13 cellular contexts compared by ENCODE assay signal in the genomic region with DNA sequence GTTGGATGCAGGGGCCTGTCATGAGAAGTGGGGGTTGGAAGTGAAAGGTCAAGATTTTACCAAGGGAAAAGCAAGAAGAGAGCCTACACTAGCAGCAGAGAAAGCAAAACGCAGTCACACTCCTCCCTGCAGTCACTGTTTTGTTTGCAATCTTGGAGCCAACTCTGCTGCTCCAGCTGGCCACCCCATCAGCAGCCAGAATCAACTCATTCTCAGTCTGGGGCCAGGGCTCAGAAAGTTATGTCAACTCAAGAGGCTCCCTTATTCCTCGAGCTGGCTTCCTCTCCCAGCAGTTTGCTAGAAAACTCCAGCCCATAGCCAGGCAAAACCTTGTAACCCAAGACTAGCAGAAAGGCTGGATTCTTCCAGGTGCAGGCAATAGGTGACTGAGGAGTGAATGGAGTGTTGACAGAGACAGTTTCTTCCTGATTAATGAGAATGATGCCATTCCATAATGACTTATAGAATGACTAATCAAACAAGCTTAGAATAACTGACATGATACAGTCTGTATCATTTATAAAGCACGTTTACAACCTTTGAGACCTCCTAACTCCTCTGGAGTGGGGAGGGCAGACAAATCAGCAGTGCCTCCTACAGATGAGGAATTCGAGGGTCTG. TPM values are rescaled to one million over a fixed set of nuclear protein-coding genes. Genes with fewer than 3 reads are reported as not detected.
DNase-seq lines count a peak whose midpoint lies in the region; ATAC-seq and TF ChIP-seq lines count a peak whose summit lies in the region.
"Had no signal": no experiment of that assay in that cellular context is flagged by ENCODE, and none has a peak within 500 bp of the region (broad histone marks: within the 10 kb centered on the region; RNA-seq: fewer than 3 reads in every experiment).

No MANE protein-coding gene starts in this region.

- intact Hi-C loops in body of pancreas (cut with DNase I): loop anchor here (5.0 to 10.0 kb wide), 2 partner anchors 189 to 317 kb away; no protein-coding TSS in a partner anchor
- intact Hi-C loops in right cardiac atrium (cut with DNase I): loop anchor here (2.0 to 10.0 kb wide), 4 partner anchors 57 to 317 kb away; partner anchors contain the start of gene P4HA3 (in 1 of the 4)
- intact Hi-C loops in stomach (cut with DNase I; ENCODE audit: low total_unique reads): loop anchor here (5.0 kb wide), 1 partner anchor 189 kb away; no protein-coding TSS in a partner anchor

- H3K36me3 ChIP-seq in body of pancreas (replicated peaks in 1 of 2; ENCODE audit: insufficient read depth in 1 of 2, low read depth in 2 of 2) (peaks cover 0 to 5% of the 10 kb centered on the region in 2 donors), stomach (peaks cover 13 to 24% (median 23%) of the 10 kb centered on the region in 4 donors)

- ATAC-seq in body of pancreas (peak; percentile 47), right cardiac atrium (peak; percentile 80 to 89), GM21367 (IDR thresholded peaks at IDR 0.05; ENCODE audit: unreplicated experiment) (no peak), GM21619 (IDR thresholded peaks at IDR 0.05; ENCODE audit: unreplicated experiment) (no peak)

- H3K27ac ChIP-seq in body of pancreas: no peak overlapping the region
- no peak overlapping the region for H3K27ac ChIP-seq in right cardiac atrium (ENCODE audit: low read length)
- no peak overlapping the region for H3K27ac ChIP-seq in stomach
- H3K27ac ChIP-seq: dorsolateral prefrontal cortex, parathyroid adenoma had no signal

- TF ChIP-seq CTCF in body of pancreas (IDR thresholded peaks at IDR 0.05): no peak
- TF ChIP-seq CTCF in stomach (IDR thresholded peaks at IDR 0.05): no peak

- H3K4me1 ChIP-seq in body of pancreas: no peaks in the 10 kb centered on the region
- no peaks in the 10 kb centered on the region for H3K4me1 ChIP-seq in right cardiac atrium (ENCODE audit: control insufficient read depth, insufficient read depth, low read length)
- peaks cover 0 to 16% (median 11%) of the 10 kb centered on the region in 4 donors for H3K4me1 ChIP-seq in stomach
- H3K4me1 ChIP-seq: parathyroid adenoma had no signal

- TF ChIP-seq POLR2A in body of pancreas (IDR thresholded peaks at IDR 0.05) (no peak), stomach (IDR thresholded peaks at IDR 0.05) (no peak)

- no peak for TF ChIP-seq EP300 in stomach (IDR thresholded peaks at IDR 0.05)

- no peaks in the 10 kb centered on the region for H3K9me3 ChIP-seq in body of pancreas
- no peaks in the 10 kb centered on the region for H3K9me3 ChIP-seq in right cardiac atrium (ENCODE audit: control insufficient read depth, low read length)
- no peaks in the 10 kb centered on the region for H3K9me3 ChIP-seq in stomach

- DNase-seq in NCI-H146 (lab: John Stamatoyannopoulos, UW): peak; percentile 54
- DNase-seq in body of pancreas: peak; percentile 32 to 58 (median 52)
- DNase-seq in right cardiac atrium: peak; percentile 68 to 81 (median 78)
- DNase-seq in stomach: peak; percentile 71
- no peak for DNase-seq in activated T-cell treated with anti-CD3 and anti-CD28 coated beads, Interleukin-2, amount 50 U/mL, for 1 hour
- DNase-seq in NCI-H2107 treated with DMSO at 0.1 percent for 48 hours (lab: John Stamatoyannopoulos, UW; ENCODE audit: unreplicated experiment): no peak
- DNase-seq: GDM1; NK-92 treated with Interleukin-12 subunit alpha and Interleukin-12 subunit beta, amount 100 ng/mL, for 24 hours; T-helper 2 cell had no signal

- H3K27me3 ChIP-seq in body of pancreas: no peaks in the 10 kb centered on the region
- no peaks in the 10 kb centered on the region for H3K27me3 ChIP-seq in right cardiac atrium (ENCODE audit: control insufficient read depth, insufficient read depth)
- H3K27me3 ChIP-seq in stomach: peaks cover 0 to 3% (median 0%) of the 10 kb centered on the region in 3 donors
- H3K27me3 ChIP-seq: dorsolateral prefrontal cortex had no signal

- 35 to 42% methylated on average over 4 of the region's 4 CpGs for WGBS in body of pancreas, 2 donors
- 39% methylated on average over 4 of the region's 4 CpGs for WGBS in right cardiac atrium
- WGBS in stomach, 5 donors: 31 to 45% (median 33%) methylated on average over 4 of the region's 4 CpGs

- no peak overlapping the region for H3K4me3 ChIP-seq in body of pancreas
- no peak overlapping the region for H3K4me3 ChIP-seq in right cardiac atrium (ENCODE audit: low read length)
- no peak overlapping the region for H3K4me3 ChIP-seq in stomach
- H3K4me3 ChIP-seq: dorsolateral prefrontal cortex had no signal

RNA-seq across cellular contexts. Expression of gene P4HA3, which starts 53.4 kb away (rescaled TPM):
- total RNA-seq in body of pancreas: not detected
- under 1 TPM in 2 of 4 donors, not detected in 2; 0.21 to 0.72 TPM for total RNA-seq in right cardiac atrium
- polyA plus RNA-seq in right cardiac atrium: 0.07 TPM
- under 1 TPM in 2 of 5 donors, not detected in 3; 0.55 to 0.87 TPM for total RNA-seq in stomach
- polyA plus RNA-seq in stomach: 1 to 10 TPM in 1 of 3 donors, under 1 TPM in 1, not detected in 1; 0.28 to 2.6 TPM

Comparison
In these comparisons a context has a peak if more than half of its experiments do, and no peak if none do; other contexts are left out.
1. DNase-seq: peak in NCI-H146 (single experiment), body of pancreas (4 of 4), right cardiac atrium (3 of 3) and stomach (single experiment); none in activated T-cell treated with anti-CD3 and anti-CD28 coated beads, Interleukin-2, amount 50 U/mL, for 1 hour (single experiment) and NCI-H2107 treated with DMSO at 0.1 percent for 48 hours (single experiment).
2. ATAC-seq: peak in body of pancreas (single experiment) and right cardiac atrium (2 of 2); none in GM21367 (single experiment) and GM21619 (single experiment).